ENCODE assay signal across 9 cellular contexts in genomic region chr5:79702606-79703380, GRCh38. TPM values are rescaled to one million over a fixed set of nuclear protein-coding genes. Genes with fewer than 3 reads are reported as not detected.
DNase-seq lines count a peak whose midpoint lies in the region; ATAC-seq, FAIRE-seq and TF ChIP-seq lines count a peak whose summit lies in the region.
"Had no signal": no experiment of that assay in that cellular context is flagged by ENCODE, and none has a peak within 500 bp of the region (broad histone marks: within the 10 kb centered on the region; RNA-seq: fewer than 3 reads in every experiment).

No MANE protein-coding gene starts in this region.

- no peak overlapping the region for H3K4me3 Mint-ChIP-seq in neural progenitor cell

- intact Hi-C loops in Right ventricle myocardium superior (cut with DNase I), result loop anchor here (10.0 kb wide), 1 partner anchor 152 kb away; no protein-coding TSS in a partner anchor

- H3K36me3 Mint-ChIP-seq in neural progenitor cell, result no peaks in the 10 kb centered on the region

- ATAC-seq in Right ventricle myocardium superior (ENCODE audit: poor library complexity), result no peak

- no peaks in the 10 kb centered on the region for H3K27me3 ChIP-seq in right atrium auricular region
- no peaks in the 10 kb centered on the region for H3K27me3 ChIP-seq in brain microvascular endothelial cell (replicated peaks)
- H3K27me3 ChIP-seq in neural progenitor cell, result no peaks in the 10 kb centered on the region

- no peaks in the 10 kb centered on the region for H3F3A ChIP-seq in neural progenitor cell (ENCODE audit: low read depth)

- no peak for DNase-seq in right atrium auricular region (ENCODE audit: low spot score)
- DNase-seq in Right ventricle myocardium superior, result no peak
- peak; percentile 43 for DNase-seq in RPMI8226
- no peak for DNase-seq in brain microvascular endothelial cell
- DNase-seq in neural progenitor cell (ENCODE audit: low spot score), result peak; percentile 49
- no peak for DNase-seq in T1000 (lab: John Stamatoyannopoulos, UW)
- DNase-seq in GM19239 (ENCODE audit: insufficient read length, low spot score), result no peak
- DNase-seq in NCI-H146 treated with DMSO at 0.1 percent for 48 hours (lab: John Stamatoyannopoulos, UW; ENCODE audit: unreplicated experiment), result no peak

- peaks cover 4% of the 10 kb centered on the region for H3K9me3 Mint-ChIP-seq in neural progenitor cell

- no peaks in the 10 kb centered on the region for H3K36me3 ChIP-seq in right atrium auricular region
- no peaks in the 10 kb centered on the region for H3K36me3 ChIP-seq in brain microvascular endothelial cell (replicated peaks)
- no peaks in the 10 kb centered on the region for H3K36me3 ChIP-seq in neural progenitor cell

- H3K9me3 ChIP-seq in right atrium auricular region (no peaks in the 10 kb centered on the region), neural progenitor cell (ENCODE audit: low read depth) (no peaks in the 10 kb centered on the region)

- no peak overlapping the region for H3K4me2 ChIP-seq in neural progenitor cell

- H3K27me3 Mint-ChIP-seq in neural progenitor cell (ENCODE audit: insufficient read depth, low read depth), result peaks cover 2% of the 10 kb centered on the region

- no peak overlapping the region for H3K4me3 ChIP-seq in right atrium auricular region
- no peak overlapping the region for H3K4me3 ChIP-seq in brain microvascular endothelial cell (ENCODE audit: low read depth, low read length)
- no peak overlapping the region for H3K4me3 ChIP-seq in neural progenitor cell

- no peak for FAIRE-seq in GM19239 (lab: Jason Lieb, UNC)
- FAIRE-seq: GM18507 had no signal

- TF ChIP-seq CTCF in right atrium auricular region (IDR thresholded peaks at IDR 0.05) (peak; percentile 30 to 56), brain microvascular endothelial cell (IDR thresholded peaks at IDR 0.05; ENCODE audit: low read depth, low read length, missing control alignments) (peak; percentile 83), neural progenitor cell (IDR thresholded peaks at IDR 0.05) (peak; percentile 62)

- no peaks in the 10 kb centered on the region for H4K20me1 ChIP-seq in neural progenitor cell (ENCODE audit: low read depth)

- H3K79me2 ChIP-seq in neural progenitor cell (ENCODE audit: low read depth), result no peaks in the 10 kb centered on the region

- no peaks in the 10 kb centered on the region for H3K4me1 Mint-ChIP-seq in neural progenitor cell

- no peak overlapping the region for H2AFZ ChIP-seq in neural progenitor cell (replicated peaks)

- in situ Hi-C loops in brain microvascular endothelial cell (cut with HindIII; ENCODE audit: low pct_ligation_motif_present, low sequenced_read_pairs), result no loop called here

- no peak overlapping the region for H3K9ac ChIP-seq in neural progenitor cell

- H3K27ac ChIP-seq in right atrium auricular region (peak overlapping the region; percentile 45 to 96), brain microvascular endothelial cell (no peak overlapping the region), neural progenitor cell (no peak overlapping the region)

- peaks cover 0 to 29% of the 10 kb centered on the region in 2 donors for H3K4me1 ChIP-seq in right atrium auricular region
- no peaks in the 10 kb centered on the region for H3K4me1 ChIP-seq in neural progenitor cell

- H3K27ac Mint-ChIP-seq in neural progenitor cell, result no peak overlapping the region

RNA-seq across cellular contexts. Expression of gene CMYA5, which starts 13.2 kb away (rescaled TPM):
- total RNA-seq in right atrium auricular region, result 1,000 to 10,000 TPM; 1,199 to 1,662 TPM
- total RNA-seq in Right ventricle myocardium superior, result 917 TPM
- 1.4 and 3.5 TPM in 2 replicates for total RNA-seq in neural progenitor cell (ENCODE audit: low replicate concordance)

Comparison
In these comparisons a context has a peak if more than half of its experiments do, and no peak if none do; other contexts are left out.
1. DNase-seq: peak in RPMI8226 (single experiment) and neural progenitor cell (single experiment); none in right atrium auricular region (single experiment), Right ventricle myocardium superior (single experiment), brain microvascular endothelial cell (single experiment), T1000 (single experiment), GM19239 (single experiment) and NCI-H146 treated with DMSO at 0.1 percent for 48 hours (single experiment).
2. H3K27ac ChIP-seq: peak in right atrium auricular region (2 of 2); none in brain microvascular endothelial cell (single experiment) and neural progenitor cell (single experiment).
3. RNA of gene CMYA5, which starts 13.2 kb away (total RNA-seq): 1,199 to 1,662 TPM in right atrium auricular region and 917 TPM in Right ventricle myocardium superior (single experiment); 1.4 to 3.5 TPM in neural progenitor cell; every median in the first group is over 100 times any median in the second.
4. Peak in every context shown above with its lines, with median percentiles within 50 percentile points of each other: CTCF ChIP-seq.